ENCODE assay signal across 1 cellular context in the genomic region with DNA sequence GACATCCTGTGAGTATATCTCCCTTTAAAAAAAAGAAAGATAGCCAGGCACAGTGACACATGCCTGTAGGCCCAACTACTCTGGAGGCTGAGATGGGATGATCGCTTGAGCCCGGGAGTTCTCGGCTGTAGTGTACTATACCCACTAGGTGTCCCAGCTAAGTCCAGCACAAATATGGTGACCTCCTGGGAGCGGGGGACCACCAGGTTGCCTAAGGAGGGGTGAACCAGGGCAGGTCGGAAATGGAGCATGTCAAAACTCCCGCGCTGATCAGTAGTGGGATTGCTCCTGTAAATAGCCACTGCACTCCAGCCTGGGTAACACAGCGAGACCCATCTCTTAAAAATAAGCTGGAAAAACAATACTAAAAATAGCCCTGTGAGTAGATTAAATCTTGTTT.
TF ChIP-seq lines count a peak whose summit lies in the region.

No MANE protein-coding gene starts in this region.

TF ChIP-seq in GM23338, 12 proteins besides CTCF, POLR2A, EP300 and RAD21 (continued from another document):
- TF ChIP-seq STAT1 (IDR thresholded peaks at IDR 0.05; ENCODE audit: unreplicated experiment) (no peak), NANOG (IDR thresholded peaks at IDR 0.05; ENCODE audit: borderline replicate concordance) (no peak), EZH2 (IDR thresholded peaks at IDR 0.05; ENCODE audit: low read depth, unreplicated experiment) (no peak)
- TF ChIP-seq, protein P1, sequence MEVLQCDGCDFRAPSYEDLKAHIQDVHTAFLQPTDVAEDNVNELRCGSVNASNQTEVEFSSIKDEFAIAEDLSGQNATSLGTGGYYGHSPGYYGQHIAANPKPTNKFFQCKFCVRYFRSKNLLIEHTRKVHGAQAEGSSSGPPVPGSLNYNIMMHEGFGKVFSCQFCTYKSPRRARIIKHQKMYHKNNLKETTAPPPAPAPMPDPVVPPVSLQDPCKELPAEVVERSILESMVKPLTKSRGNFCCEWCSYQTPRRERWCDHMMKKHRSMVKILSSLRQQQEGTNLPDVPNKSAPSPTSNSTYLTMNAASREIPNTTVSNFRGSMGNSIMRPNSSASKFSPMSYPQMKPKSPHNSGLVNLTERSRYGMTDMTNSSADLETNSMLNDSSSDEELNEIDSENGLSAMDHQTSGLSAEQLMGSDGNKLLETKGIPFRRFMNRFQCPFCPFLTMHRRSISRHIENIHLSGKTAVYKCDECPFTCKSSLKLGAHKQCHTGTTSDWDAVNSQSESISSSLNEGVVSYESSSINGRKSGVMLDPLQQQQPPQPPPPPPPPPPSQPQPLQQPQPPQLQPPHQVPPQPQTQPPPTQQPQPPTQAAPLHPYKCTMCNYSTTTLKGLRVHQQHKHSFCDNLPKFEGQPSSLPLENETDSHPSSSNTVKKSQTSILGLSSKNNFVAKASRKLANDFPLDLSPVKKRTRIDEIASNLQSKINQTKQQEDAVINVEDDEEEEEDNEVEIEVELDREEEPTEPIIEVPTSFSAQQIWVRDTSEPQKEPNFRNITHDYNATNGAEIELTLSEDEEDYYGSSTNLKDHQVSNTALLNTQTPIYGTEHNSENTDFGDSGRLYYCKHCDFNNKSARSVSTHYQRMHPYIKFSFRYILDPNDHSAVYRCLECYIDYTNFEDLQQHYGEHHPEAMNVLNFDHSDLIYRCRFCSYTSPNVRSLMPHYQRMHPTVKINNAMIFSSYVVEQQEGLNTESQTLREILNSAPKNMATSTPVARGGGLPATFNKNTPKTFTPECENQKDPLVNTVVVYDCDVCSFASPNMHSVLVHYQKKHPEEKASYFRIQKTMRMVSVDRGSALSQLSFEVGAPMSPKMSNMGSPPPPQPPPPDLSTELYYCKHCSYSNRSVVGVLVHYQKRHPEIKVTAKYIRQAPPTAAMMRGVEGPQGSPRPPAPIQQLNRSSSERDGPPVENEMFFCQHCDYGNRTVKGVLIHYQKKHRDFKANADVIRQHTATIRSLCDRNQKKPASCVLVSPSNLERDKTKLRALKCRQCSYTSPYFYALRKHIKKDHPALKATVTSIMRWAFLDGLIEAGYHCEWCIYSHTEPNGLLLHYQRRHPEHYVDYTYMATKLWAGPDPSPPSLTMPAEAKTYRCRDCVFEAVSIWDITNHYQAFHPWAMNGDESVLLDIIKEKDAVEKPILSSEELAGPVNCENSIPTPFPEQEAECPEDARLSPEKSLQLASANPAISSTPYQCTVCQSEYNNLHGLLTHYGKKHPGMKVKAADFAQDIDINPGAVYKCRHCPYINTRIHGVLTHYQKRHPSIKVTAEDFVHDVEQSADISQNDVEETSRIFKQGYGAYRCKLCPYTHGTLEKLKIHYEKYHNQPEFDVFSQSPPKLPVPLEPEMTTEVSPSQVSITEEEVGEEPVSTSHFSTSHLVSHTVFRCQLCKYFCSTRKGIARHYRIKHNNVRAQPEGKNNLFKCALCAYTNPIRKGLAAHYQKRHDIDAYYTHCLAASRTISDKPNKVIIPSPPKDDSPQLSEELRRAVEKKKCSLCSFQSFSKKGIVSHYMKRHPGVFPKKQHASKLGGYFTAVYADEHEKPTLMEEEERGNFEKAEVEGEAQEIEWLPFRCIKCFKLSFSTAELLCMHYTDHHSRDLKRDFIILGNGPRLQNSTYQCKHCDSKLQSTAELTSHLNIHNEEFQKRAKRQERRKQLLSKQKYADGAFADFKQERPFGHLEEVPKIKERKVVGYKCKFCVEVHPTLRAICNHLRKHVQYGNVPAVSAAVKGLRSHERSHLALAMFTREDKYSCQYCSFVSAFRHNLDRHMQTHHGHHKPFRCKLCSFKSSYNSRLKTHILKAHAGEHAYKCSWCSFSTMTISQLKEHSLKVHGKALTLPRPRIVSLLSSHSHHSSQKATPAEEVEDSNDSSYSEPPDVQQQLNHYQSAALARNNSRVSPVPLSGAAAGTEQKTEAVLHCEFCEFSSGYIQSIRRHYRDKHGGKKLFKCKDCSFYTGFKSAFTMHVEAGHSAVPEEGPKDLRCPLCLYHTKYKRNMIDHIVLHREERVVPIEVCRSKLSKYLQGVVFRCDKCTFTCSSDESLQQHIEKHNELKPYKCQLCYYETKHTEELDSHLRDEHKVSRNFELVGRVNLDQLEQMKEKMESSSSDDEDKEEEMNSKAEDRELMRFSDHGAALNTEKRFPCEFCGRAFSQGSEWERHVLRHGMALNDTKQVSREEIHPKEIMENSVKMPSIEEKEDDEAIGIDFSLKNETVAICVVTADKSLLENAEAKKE (CRISPR knock-in tag; IDR thresholded peaks at IDR 0.05): no peak
